In genomic region chr1:212951058-212951923, GRCh38 we compare ENCODE assay signal across 8 cellular contexts.
A peak's percentile ranks its signal among the peaks of the same experiment; 100 is the strongest.
DNase-seq lines count a peak whose midpoint lies in the region; ATAC-seq and TF ChIP-seq lines count a peak whose summit lies in the region.

No MANE protein-coding gene starts in this region.

- H3K27ac ChIP-seq in neutrophil: no peak overlapping the region

- DNase-seq in NCI-H748 (lab: John Stamatoyannopoulos, UW; ENCODE audit: unreplicated experiment) (peak; percentile 29), NCI-H748 treated with DMSO at 0.1 percent for 48 hours (lab: John Stamatoyannopoulos, UW) (no peak), NCI-H69 (lab: John Stamatoyannopoulos, UW) (peak; percentile 54), epithelial cell of esophagus (ENCODE audit: low read depth) (no peak), NCI-H1092 (lab: John Stamatoyannopoulos, UW) (no peak), DMS114 treated with DMSO at 0.1 percent for 48 hours (lab: John Stamatoyannopoulos, UW; ENCODE audit: unreplicated experiment) (no peak)

- H3K4me3 ChIP-seq in epithelial cell of esophagus (ENCODE audit: low read length) (peak overlapping the region; percentile 42), neutrophil (ENCODE audit: low read depth in 1 of 2, low read length in 1 of 2) (peak overlapping the region; percentile 44 to 55)

- H3K4me1 ChIP-seq in neutrophil (ENCODE audit: control insufficient read depth in 1 of 2, insufficient read depth in 1 of 2, low read depth in 1 of 2, low read length in 1 of 2): peaks cover 18 to 25% of the 10 kb centered on the region in 2 experiments

- no peak for ATAC-seq in HG03108 (IDR thresholded peaks at IDR 0.05; ENCODE audit: unreplicated experiment)

- no peak for TF ChIP-seq CTCF in epithelial cell of esophagus (IDR thresholded peaks at IDR 0.05; ENCODE audit: insufficient read depth, low read depth, low read length, missing control alignments)
- no peak for TF ChIP-seq CTCF in neutrophil (IDR thresholded peaks at IDR 0.05)

- peaks cover 76% of the 10 kb centered on the region for H3K27me3 ChIP-seq in neutrophil

- no peaks in the 10 kb centered on the region for H3K36me3 ChIP-seq in neutrophil

- H3K9me3 ChIP-seq in neutrophil: no peaks in the 10 kb centered on the region

Comparison
In these comparisons a context has a peak if more than half of its experiments do, and no peak if none do; other contexts are left out.
1. DNase-seq: peak in NCI-H748 (single experiment) and NCI-H69 (single experiment); none in NCI-H748 treated with DMSO at 0.1 percent for 48 hours (single experiment), epithelial cell of esophagus (single experiment), NCI-H1092 (single experiment) and DMS114 treated with DMSO at 0.1 percent for 48 hours (single experiment).